ENCODE assay signal across 10 cellular contexts in the genomic region with DNA sequence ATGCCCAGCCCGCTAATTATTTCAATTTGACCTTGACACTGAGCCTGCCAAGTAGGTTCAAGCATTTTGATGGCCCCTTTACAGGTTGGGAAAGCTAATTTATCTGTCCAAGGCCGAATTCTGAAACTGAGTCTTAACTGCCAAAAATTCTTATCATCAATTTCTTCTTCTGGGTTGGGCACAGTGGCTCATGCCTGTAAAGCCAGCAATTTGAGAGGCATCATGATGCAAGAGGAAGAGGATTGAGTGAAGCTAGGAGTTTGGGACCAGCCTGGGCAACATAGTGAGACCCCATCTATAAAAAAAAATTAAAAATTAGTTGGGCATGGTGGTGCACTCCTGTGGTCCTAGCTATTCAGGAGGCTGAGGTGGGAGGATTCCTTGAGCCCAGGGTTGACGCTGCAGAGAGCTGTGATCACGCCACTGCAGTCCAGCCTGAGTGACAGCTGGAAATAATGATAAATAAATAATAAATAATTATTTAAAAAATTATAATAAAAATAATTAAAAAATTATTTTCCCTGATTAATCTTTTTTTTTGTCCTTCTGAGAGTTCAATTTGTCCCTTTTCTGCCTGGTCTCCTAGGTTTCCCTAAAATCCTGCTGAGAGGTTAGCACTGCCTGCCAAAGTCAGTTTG. TPM values are rescaled to one million over a fixed set of nuclear protein-coding genes. Genes with fewer than 3 reads are reported as not detected.
DNase-seq lines count a peak whose midpoint lies in the region; ATAC-seq and TF ChIP-seq lines count a peak whose summit lies in the region.
"Had no signal": no experiment of that assay in that cellular context is flagged by ENCODE, and none has a peak within 500 bp of the region (broad histone marks: within the 10 kb centered on the region; RNA-seq: fewer than 3 reads in every experiment).

No MANE protein-coding gene starts in this region.

- no peak overlapping the region for H2AFZ ChIP-seq in hepatocyte

- ATAC-seq in activated CD8-positive, alpha-beta T cell treated with anti-CD3 and anti-CD28 coated beads, Interleukin-2, amount 10 ng/mL, durations not matched to agents 7 days and 5 days: no peak
- no peak for ATAC-seq in HG03280 (IDR thresholded peaks at IDR 0.05; ENCODE audit: unreplicated experiment)

- H3K9ac ChIP-seq in HUES6 (ENCODE audit: low read length): peak overlapping the region; percentile 99

- no peaks in the 10 kb centered on the region for H3K27me3 Mint-ChIP-seq in activated CD8-positive, alpha-beta T cell treated with anti-CD3 and anti-CD28 coated beads, Interleukin-2, amount 10 ng/mL, durations not matched to agents 7 days and 5 days (ENCODE audit: low read depth)

- H3K36me3 ChIP-seq in HUES6 (ENCODE audit: control insufficient read depth, insufficient read depth, low read length) (peaks cover 21% of the 10 kb centered on the region), hepatocyte (replicated peaks; ENCODE audit: insufficient read depth, low read depth) (no peaks in the 10 kb centered on the region)

- peaks cover 25% of the 10 kb centered on the region for H4K20me1 ChIP-seq in hepatocyte (ENCODE audit: insufficient read depth, poor library complexity, severe bottlenecking)

- peak overlapping the region; percentile 74 for H3K4me2 ChIP-seq in hepatocyte

- peaks cover 25% of the 10 kb centered on the region for H3K36me3 Mint-ChIP-seq in activated CD8-positive, alpha-beta T cell treated with anti-CD3 and anti-CD28 coated beads, Interleukin-2, amount 10 ng/mL, durations not matched to agents 7 days and 5 days (ENCODE audit: low read depth)

- WGBS in hepatocyte (ENCODE audit: low lambda C conversion rate, missing lambda C conversion rate): 95% methylated on average over 4 of the region's 4 CpGs

- POLR2A ChIA-PET in activated CD8-positive, alpha-beta T cell treated with anti-CD3 and anti-CD28 coated beads, Interleukin-2, amount 10 ng/mL, durations not matched to agents 7 days and 5 days (lab: Charles Lee): interaction anchor here (2.2 to 4.2 kb wide), 2 partner anchors 40 to 292 kb away, joined by 7 to 12 read pairs; no protein-coding TSS in a partner anchor

- no peak for DNase-seq in activated CD8-positive, alpha-beta T cell treated with anti-CD3 and anti-CD28 coated beads, Interleukin-2, amount 10 ng/mL, durations not matched to agents 7 days and 5 days
- DNase-seq in hepatocyte (ENCODE audit: low spot score): no peak
- DNase-seq in NK-92 treated with Interleukin-12 subunit alpha and Interleukin-12 subunit beta, amount 100 ng/mL, for 24 hours (lab: John Stamatoyannopoulos, UW): no peak
- no peak for DNase-seq in stimulated activated naive CD4-positive, alpha-beta T cell treated with Interleukin-2 at 50 U/mL for 16 hours (lab: John Stamatoyannopoulos, UW)
- no peak for DNase-seq in DMS 273 treated with DMSO at 0.1 percent for 48 hours (lab: John Stamatoyannopoulos, UW)
- DNase-seq: NCI-H1092, T-helper 9 cell had no signal

- TF ChIP-seq CTCF in hepatocyte (IDR thresholded peaks at IDR 0.05; ENCODE audit: poor library complexity): no peak

- H3K27ac ChIP-seq in HUES6 (ENCODE audit: low read depth, low read length): peak overlapping the region; percentile 99
- peak overlapping the region; percentile 98 for H3K27ac ChIP-seq in hepatocyte
- peak overlapping the region in 19 of 21 experiments; percentile 46 to 99 (median 98) for H3K27ac ChIP-seq in skin epidermis

- H3K4me1 ChIP-seq in HUES6 (ENCODE audit: control insufficient read depth, insufficient read depth, low read length) (peaks cover 22% of the 10 kb centered on the region), hepatocyte (ENCODE audit: insufficient read depth) (peaks cover 26% of the 10 kb centered on the region)

- H3K4me1 Mint-ChIP-seq in activated CD8-positive, alpha-beta T cell treated with anti-CD3 and anti-CD28 coated beads, Interleukin-2, amount 10 ng/mL, durations not matched to agents 7 days and 5 days (ENCODE audit: low read depth): peaks cover 38% of the 10 kb centered on the region

- H3K27me3 ChIP-seq in HUES6 (ENCODE audit: control insufficient read depth, insufficient read depth, low read length): no peaks in the 10 kb centered on the region
- no peaks in the 10 kb centered on the region for H3K27me3 ChIP-seq in hepatocyte

- H3K27ac Mint-ChIP-seq in activated CD8-positive, alpha-beta T cell treated with anti-CD3 and anti-CD28 coated beads, Interleukin-2, amount 10 ng/mL, durations not matched to agents 7 days and 5 days: peak overlapping the region; percentile 99

- no peaks in the 10 kb centered on the region for H3K9me3 Mint-ChIP-seq in activated CD8-positive, alpha-beta T cell treated with anti-CD3 and anti-CD28 coated beads, Interleukin-2, amount 10 ng/mL, durations not matched to agents 7 days and 5 days (ENCODE audit: insufficient read depth)

- CTCF ChIA-PET in activated CD8-positive, alpha-beta T cell treated with anti-CD3 and anti-CD28 coated beads, Interleukin-2, amount 10 ng/mL, durations not matched to agents 7 days and 5 days (lab: Charles Lee): interaction anchor here (1.1 to 6.0 kb wide), 4 partner anchors 13 to 216 kb away, joined by 3 to 30 read pairs (median 14); no protein-coding TSS in a partner anchor

- H3K9me3 ChIP-seq in HUES6 (ENCODE audit: control insufficient read depth, insufficient read depth, low read depth, low read length) (no peaks in the 10 kb centered on the region), hepatocyte (ENCODE audit: low read depth) (no peaks in the 10 kb centered on the region)

- H3K79me2 ChIP-seq in hepatocyte: peaks cover 36% of the 10 kb centered on the region

- H3K4me3 ChIP-seq in HUES6 (ENCODE audit: low read depth, low read length) (no peak overlapping the region), hepatocyte (no peak overlapping the region), skin epidermis (peak overlapping the region in 1 of 7 experiments; percentile 78)

- peak overlapping the region; percentile 95 for H3K4me3 Mint-ChIP-seq in activated CD8-positive, alpha-beta T cell treated with anti-CD3 and anti-CD28 coated beads, Interleukin-2, amount 10 ng/mL, durations not matched to agents 7 days and 5 days

- no peaks in the 10 kb centered on the region for H3K9me2 ChIP-seq in hepatocyte (replicated peaks; ENCODE audit: insufficient read depth)

RNA-seq across cellular contexts. Expression of a gene that starts 1.3 kb away (rescaled TPM):
- total RNA-seq in activated CD8-positive, alpha-beta T cell treated with anti-CD3 and anti-CD28 coated beads, Interleukin-2, amount 10 ng/mL, durations not matched to agents 7 days and 5 days: 100 to 1,000 TPM; 117 to 123 TPM
- 110 and 126 TPM in 2 replicates for total RNA-seq in hepatocyte
- 116 and 123 TPM in 2 replicates for polyA plus RNA-seq in hepatocyte
